In the genomic region with DNA sequence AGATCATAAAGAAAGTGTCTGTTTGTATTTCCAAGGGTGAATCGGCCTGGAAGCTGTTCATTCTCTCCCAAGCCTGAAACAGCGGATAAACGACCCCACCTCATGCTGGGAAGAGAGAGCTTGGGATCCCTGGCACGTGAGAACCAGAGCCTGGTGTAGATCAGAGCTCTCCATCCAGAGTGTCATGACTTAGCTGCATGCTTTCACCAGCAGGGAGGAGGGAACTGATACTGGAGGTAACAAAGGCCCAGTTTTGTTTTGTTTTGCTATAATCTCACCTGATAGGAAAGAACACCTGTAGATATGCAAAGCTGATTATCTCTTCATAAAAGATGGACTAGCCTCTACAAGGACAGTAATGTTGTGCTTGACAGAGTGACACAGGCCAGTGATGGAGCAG, we compare ENCODE assay signal across 18 cellular contexts.
"Had no signal": no experiment of that assay in that cellular context is flagged by ENCODE, and none has a peak within 500 bp of the region (broad histone marks: within the 10 kb centered on the region; RNA-seq: fewer than 3 reads in every experiment).

No MANE protein-coding gene starts in this region.

- FAIRE-seq: astrocyte, frontal cortex had no signal

- H3K27ac Mint-ChIP-seq: activated CD8-positive, alpha-beta T cell treated with anti-CD3 and anti-CD28 coated beads for 36 hours; naive thymus-derived CD8-positive, alpha-beta T cell had no signal

- H3K36me3 ChIP-seq: transverse colon had no signal

- H3K9me3 ChIP-seq: transverse colon had no signal

- H3K27me3 Mint-ChIP-seq: activated CD8-positive, alpha-beta T cell treated with anti-CD3 and anti-CD28 coated beads for 36 hours; naive thymus-derived CD8-positive, alpha-beta T cell had no signal

- H3K4me1 Mint-ChIP-seq: naive thymus-derived CD8-positive, alpha-beta T cell had no signal

- H3K4me3 Mint-ChIP-seq: activated CD8-positive, alpha-beta T cell treated with anti-CD3 and anti-CD28 coated beads for 36 hours; activated T-cell treated with anti-CD3 and anti-CD28 coated beads, Interleukin-2, amount 50 U/mL, for 4 hours; naive thymus-derived CD8-positive, alpha-beta T cell had no signal

- DNase-seq: activated CD4-positive, alpha-beta T cell treated with anti-CD3 and anti-CD28 coated beads for 48 hours; activated CD8-positive, alpha-beta T cell treated with anti-CD3 and anti-CD28 coated beads for 36 hours; activated effector memory CD4-positive, alpha-beta T cell treated with Interleukin-2 at 50 U/mL for 16 hours; activated naive CD4-positive, alpha-beta T cell treated with anti-CD3 and anti-CD28 coated beads, Interleukin-2, amount 50 U/mL, for 16 hours; activated T-cell treated with anti-CD3 and anti-CD28 coated beads, Interleukin-2, amount 50 U/mL, for 4 hours; head of caudate nucleus; left cardiac atrium; naive thymus-derived CD8-positive, alpha-beta T cell; nucleus accumbens; right cardiac atrium; stimulated activated CD4-positive, alpha-beta T cell treated with anti-CD3 and anti-CD28 coated beads, Interleukin-4, amount 100 ng/mL, for 4 hours; stimulated activated CD8-positive, alpha-beta memory T cell treated with anti-CD3 and anti-CD28 coated beads, Interleukin-4, amount 100 ng/mL, for 48 hours; stimulated activated naive CD8-positive, alpha-beta T cell treated with anti-CD3 and anti-CD28 coated beads, Interleukin-15, Interleukin-2, amounts not matched to agents 100 U/mL and 50 U/mL, for 24 hours; transverse colon had no signal

- H3K4me1 ChIP-seq: transverse colon had no signal

- H3K27me3 ChIP-seq: transverse colon had no signal

- ATAC-seq: activated CD8-positive, alpha-beta T cell treated with anti-CD3 and anti-CD28 coated beads for 36 hours; activated T-cell treated with anti-CD3 and anti-CD28 coated beads, Interleukin-2, amount 50 U/mL, for 4 hours; left cardiac atrium; naive thymus-derived CD8-positive, alpha-beta T cell; right cardiac atrium; stimulated activated naive CD8-positive, alpha-beta T cell treated with anti-CD3 and anti-CD28 coated beads, Interleukin-15, Interleukin-2, amounts not matched to agents 100 U/mL and 50 U/mL, for 24 hours had no signal

- H3K27ac ChIP-seq: skin epidermis, transverse colon had no signal

- H3K36me3 Mint-ChIP-seq: naive thymus-derived CD8-positive, alpha-beta T cell had no signal

- H3K4me3 ChIP-seq: lung, skin epidermis, transverse colon had no signal
